In the genomic region with DNA sequence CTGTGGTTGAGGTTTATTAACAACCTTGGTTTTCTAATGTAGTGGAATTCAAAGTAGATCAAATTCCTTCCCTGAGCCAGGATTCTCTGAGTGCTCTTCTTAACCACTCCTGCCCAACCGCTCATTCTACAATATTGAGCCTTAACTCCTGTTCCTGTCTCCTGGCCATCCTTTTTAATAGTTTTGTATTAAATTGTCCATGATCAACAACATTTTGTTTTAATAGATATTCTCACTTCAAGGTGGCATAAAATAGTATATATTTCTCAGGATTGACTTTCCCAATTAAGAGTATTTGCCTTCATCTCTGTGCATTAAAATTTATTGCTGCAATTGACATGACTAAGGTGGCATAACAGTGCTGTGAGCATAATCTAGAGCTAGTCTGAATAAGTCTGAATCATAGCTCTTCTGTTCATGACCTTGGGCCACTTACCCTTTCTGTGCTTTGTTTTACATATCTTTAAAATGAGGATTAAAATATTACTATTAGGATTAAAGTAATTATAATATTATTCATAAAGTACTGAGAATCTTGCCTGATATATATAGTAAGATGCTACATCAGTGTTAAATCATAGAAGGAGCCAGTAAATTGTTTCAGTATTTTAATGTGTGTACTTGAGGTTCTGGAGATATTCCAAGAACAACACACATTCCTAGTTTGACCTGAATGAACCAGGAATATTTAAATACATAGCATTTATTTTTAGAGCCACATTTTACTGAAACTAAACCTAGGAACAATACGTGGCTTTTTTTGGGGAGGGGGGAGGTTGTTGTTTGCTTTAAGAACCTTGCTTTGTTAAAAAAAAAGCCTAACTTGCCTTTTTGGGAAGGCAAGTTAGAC, we compare ENCODE assay signal across 11 cellular contexts.
A peak's percentile ranks its signal among the peaks of the same experiment; 100 is the strongest.
DNase-seq lines count a peak whose midpoint lies in the region; ATAC-seq and TF ChIP-seq lines count a peak whose summit lies in the region.
"Had no signal": no experiment of that assay in that cellular context is flagged by ENCODE, and none has a peak within 500 bp of the region (broad histone marks: within the 10 kb centered on the region; RNA-seq: fewer than 3 reads in every experiment).

No MANE protein-coding gene starts in this region.

- no peaks in the 10 kb centered on the region for H3K36me3 Mint-ChIP-seq in WTC11

- TF ChIP-seq CTCF in WTC11 (IDR thresholded peaks at IDR 0.05) (no peak), smooth muscle cell (IDR thresholded peaks at IDR 0.05; ENCODE audit: borderline replicate concordance, insufficient read depth, poor library complexity, severe bottlenecking) (no peak)

- CTCF ChIA-PET in WTC11 (lab: Charles Lee) = no interaction called here

- H4K20me1 ChIP-seq in smooth muscle cell (ENCODE audit: low read depth) = peaks cover 72% of the 10 kb centered on the region

- 0 out of 2 replicates have a peak overlapping the region, but pooled peaks have one; percentile 10 for H3K27ac Mint-ChIP-seq in WTC11

- no peak overlapping the region for H2AFZ ChIP-seq in smooth muscle cell (ENCODE audit: low read depth)

- peaks cover 94% of the 10 kb centered on the region for H3K79me2 ChIP-seq in smooth muscle cell (ENCODE audit: low read depth)

- no peak overlapping the region for H3K9ac ChIP-seq in smooth muscle cell (ENCODE audit: low read depth)

- DNase-seq in HS-27A (ENCODE audit: low read depth) (peak; percentile 38), WTC11 (ENCODE audit: low spot score) (no peak), right cardiac atrium (no peak), smooth muscle cell (lab: John Stamatoyannopoulos, UW; ENCODE audit: unreplicated experiment) (no peak)
- no peak for DNase-seq in activated CD8-positive, alpha-beta memory T cell treated with anti-CD3 and anti-CD28 coated beads, Interleukin-2, amount 50 U/mL, for 4 hours
- no peak for DNase-seq in activated CD4-positive, alpha-beta T cell treated with anti-CD3 and anti-CD28 coated beads for 48 hours
- DNase-seq: activated CD8-positive, alpha-beta memory T cell treated with anti-CD3 and anti-CD28 coated beads for 24 hours; GF-D8 had no signal

- H3K9me3 ChIP-seq in right cardiac atrium (ENCODE audit: control insufficient read depth, low read length) (no peaks in the 10 kb centered on the region), smooth muscle cell (replicated peaks; ENCODE audit: low read depth) (no peaks in the 10 kb centered on the region)
- H3K9me3 ChIP-seq: ascending aorta had no signal

- no peaks in the 10 kb centered on the region for H3K27me3 Mint-ChIP-seq in WTC11 (ENCODE audit: low read depth)

- POLR2A ChIA-PET in WTC11 (lab: Charles Lee) = no interaction called here

- intact Hi-C loops in right cardiac atrium (cut with DNase I) = no loop called here

- H3K4me3 Mint-ChIP-seq in WTC11 = no peak overlapping the region

- no peaks in the 10 kb centered on the region for H3F3A ChIP-seq in smooth muscle cell (ENCODE audit: low read depth)

- ATAC-seq in WTC11 = peak; percentile 23; the same call in 1 of the 2 replicates
- peak in 1 of 2 donors; percentile 57 for ATAC-seq in right cardiac atrium
- ATAC-seq in HG03342 (IDR thresholded peaks at IDR 0.05; ENCODE audit: unreplicated experiment) = no peak

- H3K27me3 ChIP-seq in right cardiac atrium (ENCODE audit: control insufficient read depth, insufficient read depth) = no peaks in the 10 kb centered on the region
- no peaks in the 10 kb centered on the region for H3K27me3 ChIP-seq in smooth muscle cell (ENCODE audit: low read depth)
- H3K27me3 ChIP-seq: ascending aorta had no signal

- 47% methylated on average over 2 of the region's 2 CpGs for WGBS in right cardiac atrium
- 81% methylated on average over 2 of the region's 2 CpGs for WGBS in smooth muscle cell (ENCODE audit: low lambda C conversion rate)

- H3K4me1 ChIP-seq in right cardiac atrium (ENCODE audit: control insufficient read depth, insufficient read depth, low read length) (peaks cover 6% of the 10 kb centered on the region), smooth muscle cell (ENCODE audit: low read depth) (peaks cover 43% of the 10 kb centered on the region)

- H3K36me3 ChIP-seq in smooth muscle cell (ENCODE audit: low read depth) = no peaks in the 10 kb centered on the region
- H3K36me3 ChIP-seq: ascending aorta had no signal

- H3K4me1 Mint-ChIP-seq in WTC11 = peaks cover 89% of the 10 kb centered on the region

- H3K9me3 Mint-ChIP-seq in WTC11 = no peaks in the 10 kb centered on the region

- no peak overlapping the region for H3K27ac ChIP-seq in right cardiac atrium (ENCODE audit: low read length)
- peak overlapping the region; percentile 41 for H3K27ac ChIP-seq in smooth muscle cell (ENCODE audit: low read depth)
- H3K27ac ChIP-seq: ascending aorta, SK-N-MC had no signal

- H3K4me3 ChIP-seq in right cardiac atrium (ENCODE audit: low read length) (peak overlapping the region; percentile 15), smooth muscle cell (no peak overlapping the region)
- H3K4me3 ChIP-seq: SK-N-MC had no signal

- peak overlapping the region; percentile 19 for H3K4me2 ChIP-seq in smooth muscle cell

TF ChIP-seq in WTC11, 78 proteins besides CTCF, POLR2A, EP300 and RAD21 (continues in another document):
- TF ChIP-seq, protein P1, sequence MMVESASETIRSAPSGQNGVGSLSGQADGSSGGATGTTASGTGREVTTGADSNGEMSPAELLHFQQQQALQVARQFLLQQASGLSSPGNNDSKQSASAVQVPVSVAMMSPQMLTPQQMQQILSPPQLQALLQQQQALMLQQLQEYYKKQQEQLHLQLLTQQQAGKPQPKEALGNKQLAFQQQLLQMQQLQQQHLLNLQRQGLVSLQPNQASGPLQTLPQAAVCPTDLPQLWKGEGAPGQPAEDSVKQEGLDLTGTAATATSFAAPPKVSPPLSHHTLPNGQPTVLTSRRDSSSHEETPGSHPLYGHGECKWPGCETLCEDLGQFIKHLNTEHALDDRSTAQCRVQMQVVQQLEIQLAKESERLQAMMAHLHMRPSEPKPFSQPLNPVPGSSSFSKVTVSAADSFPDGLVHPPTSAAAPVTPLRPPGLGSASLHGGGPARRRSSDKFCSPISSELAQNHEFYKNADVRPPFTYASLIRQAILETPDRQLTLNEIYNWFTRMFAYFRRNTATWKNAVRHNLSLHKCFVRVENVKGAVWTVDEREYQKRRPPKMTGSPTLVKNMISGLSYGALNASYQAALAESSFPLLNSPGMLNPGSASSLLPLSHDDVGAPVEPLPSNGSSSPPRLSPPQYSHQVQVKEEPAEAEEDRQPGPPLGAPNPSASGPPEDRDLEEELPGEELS (CRISPR knock-in tag; IDR thresholded peaks at IDR 0.05) = no peak
- TF ChIP-seq, protein P2, sequence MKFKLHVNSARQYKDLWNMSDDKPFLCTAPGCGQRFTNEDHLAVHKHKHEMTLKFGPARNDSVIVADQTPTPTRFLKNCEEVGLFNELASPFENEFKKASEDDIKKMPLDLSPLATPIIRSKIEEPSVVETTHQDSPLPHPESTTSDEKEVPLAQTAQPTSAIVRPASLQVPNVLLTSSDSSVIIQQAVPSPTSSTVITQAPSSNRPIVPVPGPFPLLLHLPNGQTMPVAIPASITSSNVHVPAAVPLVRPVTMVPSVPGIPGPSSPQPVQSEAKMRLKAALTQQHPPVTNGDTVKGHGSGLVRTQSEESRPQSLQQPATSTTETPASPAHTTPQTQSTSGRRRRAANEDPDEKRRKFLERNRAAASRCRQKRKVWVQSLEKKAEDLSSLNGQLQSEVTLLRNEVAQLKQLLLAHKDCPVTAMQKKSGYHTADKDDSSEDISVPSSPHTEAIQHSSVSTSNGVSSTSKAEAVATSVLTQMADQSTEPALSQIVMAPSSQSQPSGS (CRISPR knock-in tag; IDR thresholded peaks at IDR 0.05; ENCODE audit: borderline replicate concordance, low read depth) = no peak
- TF ChIP-seq ELF4 (CRISPR knock-in tag; IDR thresholded peaks at IDR 0.05; ENCODE audit: low read depth) (no peak), NR2C2 (CRISPR knock-in tag; IDR thresholded peaks at IDR 0.05) (no peak), NFATC4 (CRISPR knock-in tag; IDR thresholded peaks at IDR 0.05) (no peak), ZNF138 (CRISPR knock-in tag; conservative IDR thresholded peaks at IDR 0.05) (no peak)
- TF ChIP-seq, protein P3, sequence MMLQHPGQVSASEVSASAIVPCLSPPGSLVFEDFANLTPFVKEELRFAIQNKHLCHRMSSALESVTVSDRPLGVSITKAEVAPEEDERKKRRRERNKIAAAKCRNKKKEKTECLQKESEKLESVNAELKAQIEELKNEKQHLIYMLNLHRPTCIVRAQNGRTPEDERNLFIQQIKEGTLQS (CRISPR knock-in tag; conservative IDR thresholded peaks at IDR 0.05) = no peak
- TF ChIP-seq, protein P4, sequence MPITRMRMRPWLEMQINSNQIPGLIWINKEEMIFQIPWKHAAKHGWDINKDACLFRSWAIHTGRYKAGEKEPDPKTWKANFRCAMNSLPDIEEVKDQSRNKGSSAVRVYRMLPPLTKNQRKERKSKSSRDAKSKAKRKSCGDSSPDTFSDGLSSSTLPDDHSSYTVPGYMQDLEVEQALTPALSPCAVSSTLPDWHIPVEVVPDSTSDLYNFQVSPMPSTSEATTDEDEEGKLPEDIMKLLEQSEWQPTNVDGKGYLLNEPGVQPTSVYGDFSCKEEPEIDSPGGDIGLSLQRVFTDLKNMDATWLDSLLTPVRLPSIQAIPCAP (CRISPR knock-in tag; IDR thresholded peaks at IDR 0.05) = no peak
- TF ChIP-seq, protein P5, sequence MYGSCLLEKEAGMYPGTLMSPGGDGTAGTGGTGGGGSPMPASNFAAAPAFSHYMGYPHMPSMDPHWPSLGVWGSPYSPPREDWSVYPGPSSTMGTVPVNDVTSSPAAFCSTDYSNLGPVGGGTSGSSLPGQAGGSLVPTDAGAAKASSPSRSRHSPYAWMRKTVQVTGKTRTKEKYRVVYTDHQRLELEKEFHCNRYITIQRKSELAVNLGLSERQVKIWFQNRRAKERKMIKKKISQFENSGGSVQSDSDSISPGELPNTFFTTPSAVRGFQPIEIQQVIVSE (CRISPR knock-in tag; IDR thresholded peaks at IDR 0.05; ENCODE audit: borderline replicate concordance) = no peak
- TF ChIP-seq, protein P6, sequence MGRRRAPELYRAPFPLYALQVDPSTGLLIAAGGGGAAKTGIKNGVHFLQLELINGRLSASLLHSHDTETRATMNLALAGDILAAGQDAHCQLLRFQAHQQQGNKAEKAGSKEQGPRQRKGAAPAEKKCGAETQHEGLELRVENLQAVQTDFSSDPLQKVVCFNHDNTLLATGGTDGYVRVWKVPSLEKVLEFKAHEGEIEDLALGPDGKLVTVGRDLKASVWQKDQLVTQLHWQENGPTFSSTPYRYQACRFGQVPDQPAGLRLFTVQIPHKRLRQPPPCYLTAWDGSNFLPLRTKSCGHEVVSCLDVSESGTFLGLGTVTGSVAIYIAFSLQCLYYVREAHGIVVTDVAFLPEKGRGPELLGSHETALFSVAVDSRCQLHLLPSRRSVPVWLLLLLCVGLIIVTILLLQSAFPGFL (CRISPR knock-in tag; IDR thresholded peaks at IDR 0.05; ENCODE audit: borderline replicate concordance) = no peak
